Comparison of ENCODE assay signal across 23 cellular contexts in genomic region chr14:68340262-68340661, GRCh38.
"Had no signal": no experiment of that assay in that cellular context is flagged by ENCODE, and none has a peak within 500 bp of the region (broad histone marks: within the 10 kb centered on the region; RNA-seq: fewer than 3 reads in every experiment).

No MANE protein-coding gene starts in this region.

- ATAC-seq: activated CD4-positive, alpha-beta T cell treated with anti-CD3 and anti-CD28 coated beads for 36 hours; gastroesophageal sphincter; heart left ventricle; left cardiac atrium; naive thymus-derived CD8-positive, alpha-beta T cell; right cardiac atrium had no signal

- H3K27me3 ChIP-seq: esophagus muscularis mucosa, gastroesophageal sphincter, heart left ventricle, suprapubic skin, transverse colon, uterus had no signal

- H3K27me3 Mint-ChIP-seq: activated CD4-positive, alpha-beta T cell treated with anti-CD3 and anti-CD28 coated beads for 36 hours; activated naive CD8-positive, alpha-beta T cell treated with anti-CD3 and anti-CD28 coated beads for 36 hours; dendritic cell treated with granulocyte-macrophage colony-stimulating factor and Interleukin-4, amounts not matched to agents 40 ng/mL and 50 ng/mL, for 4 days; naive thymus-derived CD8-positive, alpha-beta T cell; stimulated activated naive CD8-positive, alpha-beta T cell treated with anti-CD3 and anti-CD28 coated beads, Interleukin-15, Interleukin-2, amounts not matched to agents 100 ng/mL and 50 ng/mL, for 24 hours had no signal

- H3K4me3 ChIP-seq: esophagus muscularis mucosa, gastroesophageal sphincter, heart left ventricle, prostate gland, skin epidermis, suprapubic skin, transverse colon, uterus had no signal

- H3K4me1 ChIP-seq: prostate gland, suprapubic skin, uterus had no signal

- DNase-seq: activated CD4-positive, alpha-beta T cell treated with anti-CD3 and anti-CD28 coated beads for 36 hours; activated CD4-positive, alpha-beta T cell treated with anti-CD3 and anti-CD28 coated beads, Interleukin-2, amount 50 U/mL, for 48 hours; activated naive CD4-positive, alpha-beta T cell; activated naive CD8-positive, alpha-beta T cell treated with anti-CD3 and anti-CD28 coated beads for 36 hours; activated T-cell treated with anti-CD3 and anti-CD28 coated beads for 4 hours; amniotic stem cell; effector CD8-positive, alpha-beta T cell; heart left ventricle; left cardiac atrium; mesendoderm; naive thymus-derived CD8-positive, alpha-beta T cell; right cardiac atrium; transverse colon; uterus; WERI-Rb-1 had no signal

- H3K4me3 Mint-ChIP-seq: activated CD4-positive, alpha-beta T cell treated with anti-CD3 and anti-CD28 coated beads for 36 hours; activated naive CD8-positive, alpha-beta T cell treated with anti-CD3 and anti-CD28 coated beads for 36 hours; dendritic cell treated with granulocyte-macrophage colony-stimulating factor and Interleukin-4, amounts not matched to agents 40 ng/mL and 50 ng/mL, for 4 days; naive thymus-derived CD8-positive, alpha-beta T cell; stimulated activated naive CD8-positive, alpha-beta T cell treated with anti-CD3 and anti-CD28 coated beads, Interleukin-15, Interleukin-2, amounts not matched to agents 100 ng/mL and 50 ng/mL, for 24 hours had no signal

- H3K36me3 ChIP-seq: esophagus muscularis mucosa, gastroesophageal sphincter, heart left ventricle, prostate gland, suprapubic skin, transverse colon, uterus, WERI-Rb-1 had no signal

- H3K9me3 Mint-ChIP-seq: dendritic cell treated with granulocyte-macrophage colony-stimulating factor and Interleukin-4, amounts not matched to agents 40 ng/mL and 50 ng/mL, for 4 days had no signal

- FAIRE-seq: endothelial cell of umbilical vein had no signal

- H3K27ac Mint-ChIP-seq: activated CD4-positive, alpha-beta T cell treated with anti-CD3 and anti-CD28 coated beads for 36 hours; activated naive CD8-positive, alpha-beta T cell treated with anti-CD3 and anti-CD28 coated beads for 36 hours; dendritic cell treated with granulocyte-macrophage colony-stimulating factor and Interleukin-4, amounts not matched to agents 40 ng/mL and 50 ng/mL, for 4 days; stimulated activated naive CD8-positive, alpha-beta T cell treated with anti-CD3 and anti-CD28 coated beads, Interleukin-15, Interleukin-2, amounts not matched to agents 100 ng/mL and 50 ng/mL, for 24 hours had no signal

- H3K9me3 ChIP-seq: esophagus muscularis mucosa, gastroesophageal sphincter, heart left ventricle, prostate gland, suprapubic skin, transverse colon, uterus had no signal
